In genomic region chr6:52579006-52579660, GRCh38 we compare ENCODE assay signal across 12 cellular contexts.
"Had no signal": no experiment of that assay in that cellular context is flagged by ENCODE, and none has a peak within 500 bp of the region (broad histone marks: within the 10 kb centered on the region; RNA-seq: fewer than 3 reads in every experiment).

No MANE protein-coding gene starts in this region.

- ATAC-seq: left cardiac atrium, lower lobe of right lung had no signal

- H3K4me3 Mint-ChIP-seq: activated naive CD8-positive, alpha-beta T cell treated with anti-CD3 and anti-CD28 coated beads, Interleukin-2, amount 10 ng/mL, durations not matched to agents 7 days and 5 days had no signal

- H3K9me3 ChIP-seq: ascending aorta, esophagus muscularis mucosa, lower lobe of right lung, ovary, transverse colon had no signal

- H3K9me3 Mint-ChIP-seq: activated naive CD8-positive, alpha-beta T cell treated with anti-CD3 and anti-CD28 coated beads, Interleukin-2, amount 10 ng/mL, durations not matched to agents 7 days and 5 days had no signal

- H3K27me3 ChIP-seq: ascending aorta, esophagus muscularis mucosa, ovary, transverse colon had no signal

- DNase-seq: activated naive CD8-positive, alpha-beta T cell treated with anti-CD3 and anti-CD28 coated beads, Interleukin-2, amount 10 ng/mL, durations not matched to agents 7 days and 5 days; glutamatergic neuron; left cardiac atrium; lower lobe of right lung; midbrain; ovary; stimulated activated CD4-positive, alpha-beta T cell treated with anti-CD3 and anti-CD28 coated beads, Interleukin-12 subunit alpha, Interleukin-12 subunit beta, amount 100 ng/mL, for 4 hours; stimulated activated naive CD4-positive, alpha-beta T cell; substantia nigra; transverse colon had no signal

- H3K36me3 Mint-ChIP-seq: activated naive CD8-positive, alpha-beta T cell treated with anti-CD3 and anti-CD28 coated beads, Interleukin-2, amount 10 ng/mL, durations not matched to agents 7 days and 5 days had no signal

- H3K4me3 ChIP-seq: ascending aorta, esophagus muscularis mucosa, lower lobe of right lung, ovary, transverse colon had no signal

- H3K27ac Mint-ChIP-seq: activated naive CD8-positive, alpha-beta T cell treated with anti-CD3 and anti-CD28 coated beads, Interleukin-2, amount 10 ng/mL, durations not matched to agents 7 days and 5 days had no signal

- H3K36me3 ChIP-seq: ascending aorta, lower lobe of right lung, ovary, transverse colon had no signal

- H3K27ac ChIP-seq: ascending aorta, esophagus muscularis mucosa, lower lobe of right lung, ovary had no signal
